Comparison of ENCODE assay signal across 27 cellular contexts in the genomic region with DNA sequence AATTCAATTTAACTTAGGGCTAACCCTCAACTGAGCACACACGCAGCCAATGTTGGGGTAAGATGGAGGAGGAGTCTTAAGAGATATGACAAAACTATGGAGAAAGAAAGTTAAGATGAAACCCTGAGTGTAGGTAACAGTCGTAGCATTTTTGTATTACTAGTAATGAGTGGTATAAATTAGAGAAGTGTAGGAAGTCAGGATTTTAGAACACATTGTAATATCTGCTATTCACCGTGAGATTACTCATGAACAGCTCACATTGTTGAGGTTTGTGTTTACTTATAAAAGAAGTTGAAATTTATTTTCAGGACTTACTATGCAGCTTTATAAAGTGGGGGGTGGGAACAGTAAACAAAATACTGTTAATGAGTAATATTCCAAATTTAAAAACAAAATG.
DNase-seq lines count a peak whose midpoint lies in the region; ATAC-seq and TF ChIP-seq lines count a peak whose summit lies in the region.
"Had no signal": no experiment of that assay in that cellular context is flagged by ENCODE, and none has a peak within 500 bp of the region (broad histone marks: within the 10 kb centered on the region; RNA-seq: fewer than 3 reads in every experiment).

No MANE protein-coding gene starts in this region.

- H3K9me3 ChIP-seq in mesenchymal stem cell (ENCODE audit: control insufficient read depth, low read length): no peaks in the 10 kb centered on the region
- no peaks in the 10 kb centered on the region for H3K9me3 ChIP-seq in CD4-positive, alpha-beta memory T cell (ENCODE audit: control insufficient read depth in 1 of 2, low read length in 2 of 2)
- H3K9me3 ChIP-seq: BE2C, SJCRH30, suprapubic skin, upper lobe of right lung had no signal

- H3K14ac ChIP-seq in mesenchymal stem cell (ENCODE audit: low read length in 2 of 2): no peak overlapping the region

- peaks cover 2% of the 10 kb centered on the region for H3K4me1 ChIP-seq in mesenchymal stem cell (ENCODE audit: control insufficient read depth, insufficient read depth, low read depth, low read length)
- peaks cover 4% of the 10 kb centered on the region for H3K4me1 ChIP-seq in CD4-positive, alpha-beta memory T cell (ENCODE audit: insufficient read depth, low read length)
- H3K4me1 ChIP-seq: BE2C, parathyroid adenoma, SJCRH30, suprapubic skin, upper lobe of right lung had no signal

- H3K79me1 ChIP-seq in mesenchymal stem cell (replicated peaks; ENCODE audit: low read length, poor library complexity, severe bottlenecking): peaks cover 21% of the 10 kb centered on the region

- peak overlapping the region; percentile 19 for H3K9ac ChIP-seq in mesenchymal stem cell (ENCODE audit: low read length)
- H3K9ac ChIP-seq: parathyroid adenoma had no signal

- no peak overlapping the region for H3K23ac ChIP-seq in mesenchymal stem cell (ENCODE audit: low read length in 2 of 2)

- H3K36me3 Mint-ChIP-seq in CD4-positive, alpha-beta memory T cell: peaks cover 2 to 7% of the 10 kb centered on the region in 2 donors

- no peak overlapping the region for H2BK120ac ChIP-seq in mesenchymal stem cell (ENCODE audit: low read depth, low read length)

- no peak overlapping the region for H2BK5ac ChIP-seq in mesenchymal stem cell (ENCODE audit: low read depth, low read length, poor library complexity, severe bottlenecking)

- no peak overlapping the region for H4K91ac ChIP-seq in mesenchymal stem cell (ENCODE audit: low read length)

- H3K4me3 ChIP-seq in mesenchymal stem cell (ENCODE audit: insufficient read depth in 1 of 2, low read depth in 1 of 2, low read length in 2 of 2): no peak overlapping the region
- no peak overlapping the region for H3K4me3 ChIP-seq in CD4-positive, alpha-beta memory T cell (ENCODE audit: low read length in 2 of 2)
- H3K4me3 ChIP-seq: SJCRH30, smooth muscle cell, suprapubic skin, upper lobe of right lung had no signal

- H3K36me3 ChIP-seq in mesenchymal stem cell (ENCODE audit: control insufficient read depth in 1 of 2, insufficient read depth in 2 of 2, low read depth in 1 of 2, low read length in 2 of 2): peaks cover 10 to 73% of the 10 kb centered on the region in 2 experiments
- H3K36me3 ChIP-seq in CD4-positive, alpha-beta memory T cell (ENCODE audit: insufficient read depth, low read length): no peaks in the 10 kb centered on the region
- H3K36me3 ChIP-seq: BE2C, SJCRH30 had no signal

- intact Hi-C loops in CD4-positive, alpha-beta memory T cell (cut with micrococcal nuclease): no loop called here

- H3K4me1 Mint-ChIP-seq in CD4-positive, alpha-beta memory T cell: peaks cover 10 to 26% (median 15%) of the 10 kb centered on the region in 4 donors
- H3K4me1 Mint-ChIP-seq: memory B cell, neural crest cell had no signal

- H3K4ac ChIP-seq in mesenchymal stem cell (ENCODE audit: low read depth in 1 of 2, low read length in 2 of 2): no peak overlapping the region

- no peaks in the 10 kb centered on the region for H3K27me3 Mint-ChIP-seq in CD4-positive, alpha-beta memory T cell
- H3K27me3 Mint-ChIP-seq: activated CD4-positive, alpha-beta T cell treated with anti-CD3 and anti-CD28 coated beads, Interleukin-2, amount 10 ng/mL, durations not matched to agents 7 days and 5 days; activated naive CD8-positive, alpha-beta T cell treated with anti-CD3 and anti-CD28 coated beads, Interleukin-2, amount 10 ng/mL, durations not matched to agents 7 days and 5 days; activated T-cell treated with anti-CD3 and anti-CD28 coated beads, Interleukin-2, amount 50 U/mL, for 24 hours; memory B cell had no signal

- no peak overlapping the region for H3K4me2 ChIP-seq in mesenchymal stem cell (ENCODE audit: low read length, poor library complexity, severe bottlenecking)
- H3K4me2 ChIP-seq: smooth muscle cell had no signal

- ATAC-seq in HG02571 (IDR thresholded peaks at IDR 0.05; ENCODE audit: unreplicated experiment): no peak
- ATAC-seq in GM19023 (IDR thresholded peaks at IDR 0.05; ENCODE audit: unreplicated experiment): no peak
- ATAC-seq: upper lobe of right lung had no signal

- H2AK5ac ChIP-seq in mesenchymal stem cell (ENCODE audit: low read length, severe bottlenecking): no peak overlapping the region

- H4K8ac ChIP-seq in mesenchymal stem cell (ENCODE audit: low read length): no peak overlapping the region

- H2BK15ac ChIP-seq in mesenchymal stem cell (ENCODE audit: low read depth, poor library complexity, severe bottlenecking): no peak overlapping the region

- no peak overlapping the region for H2BK12ac ChIP-seq in mesenchymal stem cell (ENCODE audit: low read length in 2 of 2)

- DNase-seq in AG08395 (ENCODE audit: low spot score): peak; percentile 2
- peak; percentile 2 for DNase-seq in HS-5 (ENCODE audit: low read depth)
- peak; percentile 16 for DNase-seq in astrocyte of the hippocampus (ENCODE audit: low read depth, low spot score)
- DNase-seq in mesenchymal stem cell: no peak
- DNase-seq in CD4-positive, alpha-beta memory T cell: no peak
- no peak for DNase-seq in HEK293T (ENCODE audit: extremely low spot score)
- DNase-seq: ACHN; activated CD4-positive, alpha-beta T cell treated with anti-CD3 and anti-CD28 coated beads, Interleukin-2, amount 10 ng/mL, durations not matched to agents 7 days and 5 days; activated gamma-delta T cell treated with Interleukin-2 at 50 U/mL for 16 hours; activated naive CD8-positive, alpha-beta T cell treated with anti-CD3 and anti-CD28 coated beads, Interleukin-2, amount 10 ng/mL, durations not matched to agents 7 days and 5 days; activated T-cell treated with anti-CD3 and anti-CD28 coated beads, Interleukin-2, amount 50 U/mL, for 24 hours; BE2C; dermis blood vessel endothelial cell; hippocampal formation; NCI-H1092 treated with DMSO at 0.1 percent for 48 hours; NCI-H187 treated with DMSO at 0.1 percent for 48 hours; NCI-H2171; SJCRH30; stimulated activated naive CD4-positive, alpha-beta T cell treated with Interleukin-2 at 50 U/mL for 16 hours; upper lobe of right lung had no signal

- WGBS in mesenchymal stem cell: 97% methylated on average over 2 of the region's 3 CpGs

- CTCF ChIA-PET in CD4-positive, alpha-beta memory T cell (lab: Charles Lee; ENCODE audit: partially characterized antibody): interaction anchor here (0.5 to 5.3 kb wide), 10 partner anchors 15 to 464 kb away, joined by 3 to 70 read pairs (median 6); no protein-coding TSS in a partner anchor
- CTCF ChIA-PET in HEK293T (lab: Yijun Ruan, JAX): interaction anchor here (1.8 kb wide), 1 partner anchor 18 kb away, joined by 4 read pairs; no protein-coding TSS in a partner anchor

- no peak overlapping the region for H3K27ac Mint-ChIP-seq in CD4-positive, alpha-beta memory T cell
- H3K27ac Mint-ChIP-seq: activated CD4-positive, alpha-beta T cell treated with anti-CD3 and anti-CD28 coated beads, Interleukin-2, amount 10 ng/mL, durations not matched to agents 7 days and 5 days; activated naive CD8-positive, alpha-beta T cell treated with anti-CD3 and anti-CD28 coated beads, Interleukin-2, amount 10 ng/mL, durations not matched to agents 7 days and 5 days; activated T-cell treated with anti-CD3 and anti-CD28 coated beads, Interleukin-2, amount 50 U/mL, for 24 hours; memory B cell had no signal

- no peak overlapping the region for H2AFZ ChIP-seq in mesenchymal stem cell (ENCODE audit: low read depth, low read length)
- H2AFZ ChIP-seq: parathyroid adenoma had no signal

- H3K18ac ChIP-seq in mesenchymal stem cell (ENCODE audit: low read depth in 1 of 2, low read length in 2 of 2): no peak overlapping the region

- no peaks in the 10 kb centered on the region for H3K9me3 Mint-ChIP-seq in CD4-positive, alpha-beta memory T cell
- H3K9me3 Mint-ChIP-seq: activated CD4-positive, alpha-beta T cell treated with anti-CD3 and anti-CD28 coated beads, Interleukin-2, amount 10 ng/mL, durations not matched to agents 7 days and 5 days; activated naive CD8-positive, alpha-beta T cell treated with anti-CD3 and anti-CD28 coated beads, Interleukin-2, amount 10 ng/mL, durations not matched to agents 7 days and 5 days; activated T-cell treated with anti-CD3 and anti-CD28 coated beads, Interleukin-2, amount 50 U/mL, for 24 hours; memory B cell; neural crest cell had no signal

- POLR2A ChIA-PET in CD4-positive, alpha-beta memory T cell (lab: Charles Lee; ENCODE audit: partially characterized antibody): interaction anchor here (0.9 kb wide), 1 partner anchor 26 kb away, joined by 3 read pairs; no protein-coding TSS in a partner anchor
- POLR2A ChIA-PET in HEK293T (lab: Yijun Ruan, JAX): no interaction called here

- no peaks in the 10 kb centered on the region for H3K27me3 ChIP-seq in mesenchymal stem cell (ENCODE audit: control insufficient read depth in 1 of 2, insufficient read depth in 1 of 2, low read length in 2 of 2)
- no peaks in the 10 kb centered on the region for H3K27me3 ChIP-seq in CD4-positive, alpha-beta memory T cell (ENCODE audit: insufficient read depth, low read length)
- H3K27me3 ChIP-seq: BE2C, SJCRH30, suprapubic skin, upper lobe of right lung had no signal

- no peak overlapping the region for H3K4me3 Mint-ChIP-seq in CD4-positive, alpha-beta memory T cell
- H3K4me3 Mint-ChIP-seq: activated CD4-positive, alpha-beta T cell treated with anti-CD3 and anti-CD28 coated beads, Interleukin-2, amount 10 ng/mL, durations not matched to agents 7 days and 5 days; activated naive CD8-positive, alpha-beta T cell treated with anti-CD3 and anti-CD28 coated beads, Interleukin-2, amount 10 ng/mL, durations not matched to agents 7 days and 5 days; activated T-cell treated with anti-CD3 and anti-CD28 coated beads, Interleukin-2, amount 50 U/mL, for 24 hours; memory B cell; neural crest cell had no signal

- no peak overlapping the region for H3K27ac ChIP-seq in mesenchymal stem cell (ENCODE audit: low read length, poor library complexity, severe bottlenecking)
- H3K27ac ChIP-seq in CD4-positive, alpha-beta memory T cell (ENCODE audit: low read depth, low read length): no peak overlapping the region
- H3K27ac ChIP-seq: parathyroid adenoma, SJCRH30, suprapubic skin, upper lobe of right lung had no signal

TF ChIP-seq in HEK293T, 16 proteins besides CTCF, POLR2A, EP300 and RAD21 (continues in another document):
- no peak for TF ChIP-seq BHLHE40 (IDR thresholded peaks at IDR 0.05; ENCODE audit: borderline replicate concordance)
- TF ChIP-seq FOXM1 (IDR thresholded peaks at IDR 0.05; ENCODE audit: borderline replicate concordance): no peak
- TF ChIP-seq FOXK2 (IDR thresholded peaks at IDR 0.05): no peak
- no peak for TF ChIP-seq LEF1 (IDR thresholded peaks at IDR 0.05; ENCODE audit: borderline replicate concordance)
- TF ChIP-seq TARDBP (IDR thresholded peaks at IDR 0.05): no peak
- TF ChIP-seq, protein P1, sequence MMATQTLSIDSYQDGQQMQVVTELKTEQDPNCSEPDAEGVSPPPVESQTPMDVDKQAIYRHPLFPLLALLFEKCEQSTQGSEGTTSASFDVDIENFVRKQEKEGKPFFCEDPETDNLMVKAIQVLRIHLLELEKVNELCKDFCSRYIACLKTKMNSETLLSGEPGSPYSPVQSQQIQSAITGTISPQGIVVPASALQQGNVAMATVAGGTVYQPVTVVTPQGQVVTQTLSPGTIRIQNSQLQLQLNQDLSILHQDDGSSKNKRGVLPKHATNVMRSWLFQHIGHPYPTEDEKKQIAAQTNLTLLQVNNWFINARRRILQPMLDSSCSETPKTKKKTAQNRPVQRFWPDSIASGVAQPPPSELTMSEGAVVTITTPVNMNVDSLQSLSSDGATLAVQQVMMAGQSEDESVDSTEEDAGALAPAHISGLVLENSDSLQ (IDR thresholded peaks at IDR 0.05): no peak
- TF ChIP-seq L3MBTL2 (conservative IDR thresholded peaks at IDR 0.05): no peak

Comparison
In these comparisons a context has a peak if more than half of its experiments do, and no peak if none do; other contexts are left out.
1. DNase-seq: peak in AG08395 (single experiment), HS-5 (single experiment) and astrocyte of the hippocampus (single experiment); none in mesenchymal stem cell (single experiment), CD4-positive, alpha-beta memory T cell (0 of 5) and HEK293T (single experiment).